Comparison of ENCODE assay signal across 8 cellular contexts in genomic region chr17:55751720-55752250, GRCh38. TPM values are rescaled to one million over a fixed set of nuclear protein-coding genes. Genes with fewer than 3 reads are reported as not detected.
DNase-seq lines count a peak whose midpoint lies in the region; ATAC-seq and TF ChIP-seq lines count a peak whose summit lies in the region.

No MANE protein-coding gene starts in this region.

- DNase-seq in right atrium auricular region (ENCODE audit: low spot score) (no peak), left ventricle myocardium superior (no peak), mammary epithelial cell (peak; percentile 23), vagina (ENCODE audit: extremely low spot score in 2 of 2) (no peak), DMS 273 (lab: John Stamatoyannopoulos, UW; ENCODE audit: unreplicated experiment) (no peak), retina (no peak)

- dilution Hi-C loops in mammary epithelial cell (cut with HindIII; ENCODE audit: low sequenced_read_pairs): loop anchor here (25.0 kb wide), 1 partner anchor 214 kb away; no protein-coding TSS in a partner anchor

- H3K4me1 ChIP-seq in right atrium auricular region (peaks cover 0 to 22% of the 10 kb centered on the region in 2 donors), mammary epithelial cell (ENCODE audit: insufficient read depth, low read length) (peaks cover 12% of the 10 kb centered on the region), mononuclear cell (ENCODE audit: insufficient read depth, low read length) (peaks cover 11% of the 10 kb centered on the region), vagina (peaks cover 29% of the 10 kb centered on the region)

- CTCF ChIA-PET in mammary epithelial cell (lab: Charles Lee; ENCODE audit: low non-redundant PET): no interaction called here

- WGBS in mammary epithelial cell (ENCODE audit: low coverage, missing lambda C conversion rate): 40% methylated on average over 4 of the region's 4 CpGs

- H3K36me3 ChIP-seq in right atrium auricular region (no peaks in the 10 kb centered on the region), mammary epithelial cell (ENCODE audit: insufficient read depth, low read length) (no peaks in the 10 kb centered on the region), vagina (no peaks in the 10 kb centered on the region)

- H3K4me2 ChIP-seq in mammary epithelial cell (ENCODE audit: insufficient read depth, low read depth, low read length): peak overlapping the region; percentile 82

- no peaks in the 10 kb centered on the region for H4K20me1 ChIP-seq in mammary epithelial cell (ENCODE audit: insufficient read depth, low read length)

- H3K9ac ChIP-seq in mammary epithelial cell (ENCODE audit: insufficient read depth, low read length): peak overlapping the region; percentile 8

- H3K9me3 ChIP-seq in right atrium auricular region: no peaks in the 10 kb centered on the region
- H3K9me3 ChIP-seq in mammary epithelial cell (replicated peaks; ENCODE audit: insufficient read depth, low read length): no peaks in the 10 kb centered on the region
- H3K9me3 ChIP-seq in mononuclear cell (ENCODE audit: low read depth, low read length): no peaks in the 10 kb centered on the region
- no peaks in the 10 kb centered on the region for H3K9me3 ChIP-seq in vagina

- H3K27ac ChIP-seq in right atrium auricular region (peak overlapping the region; percentile 90 to 93), mammary epithelial cell (ENCODE audit: insufficient read depth, low read depth, low read length) (no peak overlapping the region), vagina (peak overlapping the region; percentile 84)

- peaks cover 41% of the 10 kb centered on the region for H3K79me2 ChIP-seq in mammary epithelial cell (ENCODE audit: insufficient read depth, low read length)

- no peak for TF ChIP-seq POLR2A in vagina (IDR thresholded peaks at IDR 0.05)

- H3K27me3 ChIP-seq in right atrium auricular region (no peaks in the 10 kb centered on the region), mammary epithelial cell (ENCODE audit: insufficient read depth, low read length) (no peaks in the 10 kb centered on the region), mononuclear cell (ENCODE audit: insufficient read depth, low read length) (peaks cover 7% of the 10 kb centered on the region), vagina (no peaks in the 10 kb centered on the region)

- in situ Hi-C loops in mammary epithelial cell (cut with MboI; ENCODE audit: low sequenced_read_pairs in 2 of 2): no loop called here

- TF ChIP-seq CTCF in right atrium auricular region (IDR thresholded peaks at IDR 0.05) (no peak), mammary epithelial cell (conservative IDR thresholded peaks at IDR 0.05 in 1 of 2, IDR thresholded peaks at IDR 0.05 in 1 of 2; ENCODE audit: extremely low read depth in 1 of 2, insufficient read depth in 1 of 2, low read depth in 1 of 2, low read length in 2 of 2) (no peak), vagina (IDR thresholded peaks at IDR 0.05) (no peak)

- H2AFZ ChIP-seq in mammary epithelial cell (ENCODE audit: low read depth, low read length): peak overlapping the region; percentile 89

- TSS peak; percentile 27 for BruUV-seq in mammary epithelial cell (replicated peaks; lab: Mats Ljungman, UMichigan)

- intact Hi-C loops in left ventricle myocardium superior (cut with micrococcal nuclease) (no loop called here), mammary epithelial cell (cut with micrococcal nuclease) (loop anchor here (1.0 kb wide), 1 partner anchor 19 kb away; no protein-coding TSS in a partner anchor), vagina (cut with DNase I) (no loop called here)

- ATAC-seq in left ventricle myocardium superior (no peak), HG03520 (IDR thresholded peaks at IDR 0.05; ENCODE audit: unreplicated experiment) (no peak)

- H3K4me3 ChIP-seq in right atrium auricular region: peak overlapping the region; percentile 71 to 79
- H3K4me3 ChIP-seq in mammary epithelial cell (replicated peaks in 1 of 3; ENCODE audit: insufficient read depth in 1 of 3, low read depth in 2 of 3, low read length in 3 of 3): peak overlapping the region; percentile 62 to 90 (median 78)
- peak overlapping the region; percentile 73 for H3K4me3 ChIP-seq in mononuclear cell (ENCODE audit: low read length)
- H3K4me3 ChIP-seq in vagina: peak overlapping the region; percentile 75 to 84

RNA-seq across cellular contexts. Expression of gene PCTP, which starts 0.9 kb away (rescaled TPM):
- total RNA-seq in right atrium auricular region (10 to 100 TPM; 15.1 to 27.0 TPM), left ventricle myocardium superior (22.2 TPM), mammary epithelial cell (10 to 100 TPM; 16.3 to 27.8 TPM), mononuclear cell (6.2 TPM), vagina (8.6 TPM)
- polyA plus RNA-seq in mammary epithelial cell: 22.5 TPM
- polyA minus RNA-seq in mammary epithelial cell: 11.3 TPM

RNA-seq across cellular contexts. Expression of gene TMEM100, which starts 29.1 kb away (rescaled TPM):
- total RNA-seq in right atrium auricular region (10 to 100 TPM; 18.0 to 26.1 TPM), left ventricle myocardium superior (10.9 TPM), mammary epithelial cell (under 1 TPM; 0.16 to 0.50 TPM), mononuclear cell (not detected), vagina (20.6 TPM)
- 0.24 TPM for polyA plus RNA-seq in mammary epithelial cell
- polyA minus RNA-seq in mammary epithelial cell: not detected
